12 cellular contexts compared by ENCODE assay signal in genomic region chr12:95201056-95201670, GRCh38. TPM values are rescaled to one million over a fixed set of nuclear protein-coding genes. Genes with fewer than 3 reads are reported as not detected.
A peak's percentile ranks its signal among the peaks of the same experiment; 100 is the strongest.
DNase-seq lines count a peak whose midpoint lies in the region; ATAC-seq and TF ChIP-seq lines count a peak whose summit lies in the region.
"Had no signal": no experiment of that assay in that cellular context is flagged by ENCODE, and none has a peak within 500 bp of the region (broad histone marks: within the 10 kb centered on the region; RNA-seq: fewer than 3 reads in every experiment).

No MANE protein-coding gene starts in this region.

- ATAC-seq in HG03196 (IDR thresholded peaks at IDR 0.05; ENCODE audit: unreplicated experiment) (no peak), right lobe of liver (no peak)
- no peak for ATAC-seq in CD4-positive, alpha-beta T cell (ENCODE audit: poor library complexity)

- no peaks in the 10 kb centered on the region for H3K27me3 Mint-ChIP-seq in chondrocyte (ENCODE audit: low read depth)
- no peaks in the 10 kb centered on the region for H3K27me3 Mint-ChIP-seq in nephron progenitor cell (ENCODE audit: low read depth, poor library complexity)
- H3K27me3 Mint-ChIP-seq in CD4-positive, alpha-beta T cell = no peaks in the 10 kb centered on the region

- no peak for DNase-seq in A673 (ENCODE audit: low spot score)
- DNase-seq in chondrocyte (ENCODE audit: low spot score) = no peak
- no peak for DNase-seq in nephron progenitor cell
- no peak for DNase-seq in right lobe of liver
- DNase-seq in CD4-positive, alpha-beta T cell = no peak
- no peak for DNase-seq in effector memory CD4-positive, alpha-beta T cell
- DNase-seq: activated CD4-positive, alpha-beta T cell treated with anti-CD3 and anti-CD28 coated beads for 1 hour; activated naive CD4-positive, alpha-beta T cell treated with anti-CD3 and anti-CD28 coated beads, Interleukin-2, amount 50 U/mL, for 16 hours; kidney; posterior cingulate gyrus had no signal

- TF ChIP-seq POLR2A in right lobe of liver (IDR thresholded peaks at IDR 0.05) = no peak

- H3K9ac ChIP-seq in HUES6 (ENCODE audit: low read length) = no peak overlapping the region

- H3K4me3 ChIP-seq in A673 (ENCODE audit: low read depth, low read length, poor library complexity, severe bottlenecking) (peak overlapping the region; percentile 7), HUES6 (ENCODE audit: low read depth, low read length) (no peak overlapping the region; the same call in 1 of the 2 replicates), right lobe of liver (no peak overlapping the region)
- H3K4me3 ChIP-seq in effector memory CD4-positive, alpha-beta T cell (ENCODE audit: insufficient read depth, low read depth, low read length, poor library complexity, severe bottlenecking) = no peak overlapping the region

- WGBS in right lobe of liver (ENCODE audit: insufficient coverage, low coverage, low lambda C conversion rate, missing lambda C conversion rate) = 85% methylated on average over 4 of the region's 4 CpGs

- POLR2A ChIA-PET in A673 (lab: Charles Lee; ENCODE audit: low non-redundant PET) = interaction anchor here (1.0 kb wide), 1 partner anchor 16 kb away, joined by 4 read pairs; the partner anchor contains the start of genes FGD6 and VEZT
- POLR2A ChIA-PET in CD4-positive, alpha-beta T cell (lab: Charles Lee) = interaction anchor here (1.5 kb wide), 1 partner anchor 17 kb away, joined by 3 read pairs; the partner anchor contains the start of genes FGD6 and VEZT

- H3K4me1 Mint-ChIP-seq in chondrocyte (ENCODE audit: low read depth) = peaks cover 61% of the 10 kb centered on the region
- peaks cover 59% of the 10 kb centered on the region for H3K4me1 Mint-ChIP-seq in nephron progenitor cell
- peaks cover 18% of the 10 kb centered on the region for H3K4me1 Mint-ChIP-seq in CD4-positive, alpha-beta T cell (ENCODE audit: low read depth)

- H3K27ac Mint-ChIP-seq in chondrocyte (ENCODE audit: unreplicated experiment) (peak overlapping the region; percentile 94), nephron progenitor cell (peak overlapping the region; percentile 21)
- no peak overlapping the region for H3K27ac Mint-ChIP-seq in CD4-positive, alpha-beta T cell

- no TSS peak for BruUV-seq in A673 (replicated peaks; lab: Mats Ljungman, UMichigan)

- H3K27me3 ChIP-seq in A673 (replicated peaks; ENCODE audit: insufficient read depth, low read depth, low read length, poor library complexity) (no peaks in the 10 kb centered on the region), HUES6 (ENCODE audit: control insufficient read depth, insufficient read depth, low read length) (no peaks in the 10 kb centered on the region), right lobe of liver (no peaks in the 10 kb centered on the region)
- no peaks in the 10 kb centered on the region for H3K27me3 ChIP-seq in CD4-positive, alpha-beta T cell (ENCODE audit: control insufficient read depth, insufficient read depth, low read length)
- H3K27me3 ChIP-seq in effector memory CD4-positive, alpha-beta T cell (replicated peaks; ENCODE audit: control insufficient read depth, insufficient read depth, low read length, poor library complexity, severe bottlenecking) = no peaks in the 10 kb centered on the region

- TF ChIP-seq CTCF in A673 (conservative IDR thresholded peaks at IDR 0.05; ENCODE audit: low read depth, low read length) (no peak), chondrocyte (IDR thresholded peaks at IDR 0.05) (no peak), nephron progenitor cell (IDR thresholded peaks at IDR 0.05) (no peak), right lobe of liver (IDR thresholded peaks at IDR 0.05) (no peak)
- no peak for TF ChIP-seq CTCF in CD4-positive, alpha-beta T cell (IDR thresholded peaks at IDR 0.05)

- intact Hi-C loops in A673 (cut with micrococcal nuclease; ENCODE audit: unreplicated experiment) = no loop called here
- intact Hi-C loops in right lobe of liver (cut with DNase I) = no loop called here
- intact Hi-C loops in CD4-positive, alpha-beta T cell (cut with DNase I, micrococcal nuclease) = no loop called here

- H3K9me3 ChIP-seq in A673 (ENCODE audit: low read depth, low read length, poor library complexity, severe bottlenecking) (no peaks in the 10 kb centered on the region), HUES6 (ENCODE audit: control insufficient read depth, insufficient read depth, low read depth, low read length) (no peaks in the 10 kb centered on the region), right lobe of liver (no peaks in the 10 kb centered on the region)
- no peaks in the 10 kb centered on the region for H3K9me3 ChIP-seq in CD4-positive, alpha-beta T cell (ENCODE audit: control insufficient read depth, low read length)
- H3K9me3 ChIP-seq in effector memory CD4-positive, alpha-beta T cell (ENCODE audit: control insufficient read depth, low read length) = no peaks in the 10 kb centered on the region

- H3K36me3 Mint-ChIP-seq in chondrocyte (ENCODE audit: low read depth) (no peaks in the 10 kb centered on the region), nephron progenitor cell (ENCODE audit: low read depth) (peaks cover 28% of the 10 kb centered on the region)
- no peaks in the 10 kb centered on the region for H3K36me3 Mint-ChIP-seq in CD4-positive, alpha-beta T cell (ENCODE audit: low read depth)

- CTCF ChIA-PET in A673 (lab: Charles Lee) = no interaction called here
- CTCF ChIA-PET in CD4-positive, alpha-beta T cell (lab: Charles Lee) = no interaction called here

- H3K4me3 Mint-ChIP-seq in chondrocyte (ENCODE audit: unreplicated experiment) (peak overlapping the region; percentile 39), nephron progenitor cell (no peak overlapping the region)
- H3K4me3 Mint-ChIP-seq in CD4-positive, alpha-beta T cell = no peak overlapping the region

- H3K4me1 ChIP-seq in A673 (ENCODE audit: insufficient read depth, low read length, poor library complexity, severe bottlenecking) (peaks cover 78% of the 10 kb centered on the region), HUES6 (ENCODE audit: control insufficient read depth, insufficient read depth, low read length) (peaks cover 69% of the 10 kb centered on the region), right lobe of liver (peaks cover 0 to 10% (median 0%) of the 10 kb centered on the region in 4 donors)
- H3K4me1 ChIP-seq in effector memory CD4-positive, alpha-beta T cell (ENCODE audit: control insufficient read depth, insufficient read depth, low read length, poor library complexity, severe bottlenecking) = no peaks in the 10 kb centered on the region

- H3K9me3 Mint-ChIP-seq in chondrocyte (ENCODE audit: low read depth) (no peaks in the 10 kb centered on the region), nephron progenitor cell (no peaks in the 10 kb centered on the region)
- H3K9me3 Mint-ChIP-seq in CD4-positive, alpha-beta T cell = no peaks in the 10 kb centered on the region

- H3K27ac ChIP-seq in A673 (ENCODE audit: low read depth, low read length, poor library complexity, severe bottlenecking) = peak overlapping the region; percentile 82
- peak overlapping the region; percentile 16; the same call in 1 of the 2 replicates for H3K27ac ChIP-seq in HUES6 (ENCODE audit: low read depth, low read length)
- H3K27ac ChIP-seq in right lobe of liver = peak overlapping the region in 1 of 3 donors; percentile 5
- H3K27ac ChIP-seq in CD4-positive, alpha-beta T cell (ENCODE audit: low read depth, low read length) = no peak overlapping the region
- H3K27ac ChIP-seq in effector memory CD4-positive, alpha-beta T cell (ENCODE audit: insufficient read depth, low read length, poor library complexity, severe bottlenecking) = no peak overlapping the region

- H3K36me3 ChIP-seq in A673 (ENCODE audit: insufficient read depth, low read length, poor library complexity, severe bottlenecking) (no peaks in the 10 kb centered on the region), HUES6 (ENCODE audit: control insufficient read depth, insufficient read depth, low read length) (no peaks in the 10 kb centered on the region), right lobe of liver (no peaks in the 10 kb centered on the region)
- H3K36me3 ChIP-seq in effector memory CD4-positive, alpha-beta T cell (ENCODE audit: control insufficient read depth, insufficient read depth, low read length) = no peaks in the 10 kb centered on the region

RNA-seq across cellular contexts. Expression of gene FGD6, which starts 16.1 kb away (rescaled TPM):
- total RNA-seq in A673 (2021) (11.7 and 12.6 TPM in 2 replicates), chondrocyte (8.6 to 9.6 TPM (median 9.0 TPM) in 3 replicates), right lobe of liver (1 to 10 TPM; 3.5 to 7.8 (median 5.1) TPM)
- total RNA-seq in CD4-positive, alpha-beta T cell = 1 to 10 TPM; 1.5 TPM

RNA-seq across cellular contexts. Expression of gene VEZT, which starts 16.4 kb away (rescaled TPM):
- total RNA-seq in A673 (2021) (107 and 111 TPM in 2 replicates), chondrocyte (69.3 to 79.4 TPM (median 74.7 TPM) in 3 replicates), right lobe of liver (10 to 100 TPM; 23.5 to 34.2 (median 28.9) TPM)
- total RNA-seq in CD4-positive, alpha-beta T cell = 10 to 100 TPM; 52.6 to 57.2 TPM

Comparison
In these comparisons a context has a peak if more than half of its experiments do, and no peak if none do; other contexts are left out.
1. H3K27ac ChIP-seq: peak in A673 (single experiment) and HUES6 (single experiment); none in CD4-positive, alpha-beta T cell (single experiment) and effector memory CD4-positive, alpha-beta T cell (single experiment).